ENCODE assay signal across 11 cellular contexts in the genomic region with DNA sequence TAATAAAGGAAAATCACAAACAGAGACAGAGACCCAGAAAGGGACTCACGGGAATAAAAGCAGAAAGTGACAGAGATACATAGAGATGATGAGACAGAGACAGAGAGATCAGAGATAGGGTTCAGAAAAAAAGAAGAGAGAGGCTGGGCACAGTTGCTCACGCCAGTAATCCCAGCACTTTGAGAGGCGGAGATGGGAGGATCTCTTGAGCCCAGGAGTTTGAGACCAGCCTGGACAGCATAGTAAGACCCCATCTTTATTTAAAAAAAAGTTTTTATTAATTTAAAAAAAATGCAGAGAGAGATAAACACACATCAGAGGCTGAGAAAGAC. TPM values are rescaled to one million over a fixed set of nuclear protein-coding genes. Genes with fewer than 3 reads are reported as not detected.
DNase-seq lines count a peak whose midpoint lies in the region; ATAC-seq and TF ChIP-seq lines count a peak whose summit lies in the region.
"Had no signal": no experiment of that assay in that cellular context is flagged by ENCODE, and none has a peak within 500 bp of the region (broad histone marks: within the 10 kb centered on the region; RNA-seq: fewer than 3 reads in every experiment).

No MANE protein-coding gene starts in this region.

- no peak for ATAC-seq in activated T-cell treated with anti-CD3 and anti-CD28 coated beads, Interleukin-2, amount 50 U/mL, for 72 hours (replicated peaks in 1 of 2)
- no peak for ATAC-seq in activated T-cell treated with anti-CD3 and anti-CD28 coated beads, Interleukin-2, amount 50 U/mL, for 4 hours
- ATAC-seq in activated T-helper 17 cell treated with anti-CD3 and anti-CD28 coated beads, Interleukin-2, amount 50 U/mL, for 72 hours (replicated peaks): no peak
- ATAC-seq: heart left ventricle had no signal

- H3K27me3 Mint-ChIP-seq in activated T-cell treated with anti-CD3 and anti-CD28 coated beads, Interleukin-2, amount 50 U/mL, for 72 hours (ENCODE audit: low read depth): no peaks in the 10 kb centered on the region
- H3K27me3 Mint-ChIP-seq in activated T-cell treated with anti-CD3 and anti-CD28 coated beads, Interleukin-2, amount 50 U/mL, for 4 hours (ENCODE audit: low read depth): no peaks in the 10 kb centered on the region
- H3K27me3 Mint-ChIP-seq in activated T-helper 17 cell treated with anti-CD3 and anti-CD28 coated beads, Interleukin-2, amount 50 U/mL, for 72 hours: no peaks in the 10 kb centered on the region
- H3K27me3 Mint-ChIP-seq in glutamatergic neuron (ENCODE audit: unreplicated experiment): peaks cover 23% of the 10 kb centered on the region

- WGBS in suprapubic skin: 67% methylated on average over 3 of the region's 3 CpGs

- H3K27me3 ChIP-seq in suprapubic skin: no peaks in the 10 kb centered on the region
- H3K27me3 ChIP-seq: heart left ventricle, testis had no signal

- H3K36me3 Mint-ChIP-seq in activated T-cell treated with anti-CD3 and anti-CD28 coated beads, Interleukin-2, amount 50 U/mL, for 72 hours (ENCODE audit: insufficient read depth in 2 of 2): no peaks in the 10 kb centered on the region
- no peaks in the 10 kb centered on the region for H3K36me3 Mint-ChIP-seq in activated T-cell treated with anti-CD3 and anti-CD28 coated beads, Interleukin-2, amount 50 U/mL, for 4 hours (ENCODE audit: insufficient read depth)
- H3K36me3 Mint-ChIP-seq in activated T-helper 17 cell treated with anti-CD3 and anti-CD28 coated beads, Interleukin-2, amount 50 U/mL, for 72 hours (ENCODE audit: low read depth): peaks cover 18% of the 10 kb centered on the region
- H3K36me3 Mint-ChIP-seq in glutamatergic neuron (ENCODE audit: unreplicated experiment): no peaks in the 10 kb centered on the region

- peak overlapping the region; percentile 95 for H3K27ac ChIP-seq in suprapubic skin
- H3K27ac ChIP-seq: testis had no signal

- peak overlapping the region in 1 of 2 donors; percentile 33 for H3K4me3 Mint-ChIP-seq in activated T-cell treated with anti-CD3 and anti-CD28 coated beads, Interleukin-2, amount 50 U/mL, for 72 hours
- H3K4me3 Mint-ChIP-seq in activated T-cell treated with anti-CD3 and anti-CD28 coated beads, Interleukin-2, amount 50 U/mL, for 4 hours: no peak overlapping the region
- H3K4me3 Mint-ChIP-seq in activated T-helper 17 cell treated with anti-CD3 and anti-CD28 coated beads, Interleukin-2, amount 50 U/mL, for 72 hours: peak overlapping the region; percentile 86
- no peak overlapping the region for H3K4me3 Mint-ChIP-seq in glutamatergic neuron (ENCODE audit: unreplicated experiment)

- peaks cover 57% of the 10 kb centered on the region for H3K4me1 Mint-ChIP-seq in activated T-cell treated with anti-CD3 and anti-CD28 coated beads, Interleukin-2, amount 50 U/mL, for 72 hours (ENCODE audit: low read depth)
- peaks cover 58% of the 10 kb centered on the region for H3K4me1 Mint-ChIP-seq in activated T-cell treated with anti-CD3 and anti-CD28 coated beads, Interleukin-2, amount 50 U/mL, for 4 hours (ENCODE audit: low read depth)
- H3K4me1 Mint-ChIP-seq in activated T-helper 17 cell treated with anti-CD3 and anti-CD28 coated beads, Interleukin-2, amount 50 U/mL, for 72 hours: peaks cover 50% of the 10 kb centered on the region
- H3K4me1 Mint-ChIP-seq in glutamatergic neuron (ENCODE audit: low read depth, unreplicated experiment): peaks cover 5% of the 10 kb centered on the region

- TF ChIP-seq CTCF in glutamatergic neuron (IDR thresholded peaks at IDR 0.05; ENCODE audit: partially characterized antibody, unreplicated experiment): no peak
- TF ChIP-seq CTCF in suprapubic skin (IDR thresholded peaks at IDR 0.05): no peak

- peak overlapping the region; percentile 56 for H3K27ac Mint-ChIP-seq in activated T-cell treated with anti-CD3 and anti-CD28 coated beads, Interleukin-2, amount 50 U/mL, for 72 hours
- H3K27ac Mint-ChIP-seq in activated T-helper 17 cell treated with anti-CD3 and anti-CD28 coated beads, Interleukin-2, amount 50 U/mL, for 72 hours: peak overlapping the region; percentile 98
- peak overlapping the region; percentile 9 for H3K27ac Mint-ChIP-seq in glutamatergic neuron (ENCODE audit: unreplicated experiment)

- TF ChIP-seq EP300 in suprapubic skin (IDR thresholded peaks at IDR 0.05): no peak

- H3K36me3 ChIP-seq in suprapubic skin: no peaks in the 10 kb centered on the region
- H3K36me3 ChIP-seq: heart left ventricle had no signal

- peaks cover 77% of the 10 kb centered on the region for H3K4me1 ChIP-seq in suprapubic skin

- H3K9me3 ChIP-seq in suprapubic skin: no peaks in the 10 kb centered on the region
- H3K9me3 ChIP-seq: heart left ventricle, testis had no signal

- TF ChIP-seq POLR2A in suprapubic skin (IDR thresholded peaks at IDR 0.05): no peak

- H3K4me3 ChIP-seq in suprapubic skin: no peak overlapping the region
- H3K4me3 ChIP-seq: heart left ventricle, testis had no signal

- no peaks in the 10 kb centered on the region for H3K9me3 Mint-ChIP-seq in activated T-cell treated with anti-CD3 and anti-CD28 coated beads, Interleukin-2, amount 50 U/mL, for 72 hours
- no peaks in the 10 kb centered on the region for H3K9me3 Mint-ChIP-seq in activated T-cell treated with anti-CD3 and anti-CD28 coated beads, Interleukin-2, amount 50 U/mL, for 4 hours
- no peaks in the 10 kb centered on the region for H3K9me3 Mint-ChIP-seq in activated T-helper 17 cell treated with anti-CD3 and anti-CD28 coated beads, Interleukin-2, amount 50 U/mL, for 72 hours
- H3K9me3 Mint-ChIP-seq in glutamatergic neuron (ENCODE audit: unreplicated experiment): peaks cover 4% of the 10 kb centered on the region

- DNase-seq in activated T-cell treated with anti-CD3 and anti-CD28 coated beads, Interleukin-2, amount 50 U/mL, for 72 hours: no peak
- no peak for DNase-seq in activated T-cell treated with anti-CD3 and anti-CD28 coated beads, Interleukin-2, amount 50 U/mL, for 4 hours
- no peak for DNase-seq in glutamatergic neuron
- DNase-seq in suprapubic skin (ENCODE audit: low spot score in 2 of 2): no peak
- no peak for DNase-seq in T-helper 9 cell
- DNase-seq in stimulated activated CD4-positive, alpha-beta T cell treated with anti-CD3 and anti-CD28 coated beads, Interleukin-4, amount 100 ng/mL, for 4 hours: no peak
- DNase-seq in cerebellar cortex (ENCODE audit: low spot score): no peak
- DNase-seq: heart left ventricle, NCI-H187 treated with DMSO at 0.1 percent for 48 hours, testis had no signal

RNA-seq across cellular contexts. Expression of gene FOSB, which starts 19.4 kb away (rescaled TPM):
- 10 to 100 TPM; 20.3 to 24.6 TPM for total RNA-seq in activated T-cell treated with anti-CD3 and anti-CD28 coated beads, Interleukin-2, amount 50 U/mL, for 72 hours
- total RNA-seq in activated T-cell treated with anti-CD3 and anti-CD28 coated beads, Interleukin-2, amount 50 U/mL, for 4 hours: 10 to 100 TPM; 10.5 to 13.4 (median 13.2) TPM
- 10 to 100 TPM; 20.7 to 39.2 TPM for total RNA-seq in activated T-helper 17 cell treated with anti-CD3 and anti-CD28 coated beads, Interleukin-2, amount 50 U/mL, for 72 hours
- total RNA-seq in glutamatergic neuron (ENCODE audit: unreplicated experiment) (not detected), suprapubic skin (100 to 1,000 TPM; 326 to 676 (median 518) TPM)

RNA-seq across cellular contexts. Expression of gene ERCC1, which starts 24.7 kb away (rescaled TPM):
- total RNA-seq in activated T-cell treated with anti-CD3 and anti-CD28 coated beads, Interleukin-2, amount 50 U/mL, for 72 hours: 10 to 100 TPM; 71.0 to 73.9 TPM
- 10 to 100 TPM; 68.0 to 86.2 (median 85.7) TPM for total RNA-seq in activated T-cell treated with anti-CD3 and anti-CD28 coated beads, Interleukin-2, amount 50 U/mL, for 4 hours
- total RNA-seq in activated T-helper 17 cell treated with anti-CD3 and anti-CD28 coated beads, Interleukin-2, amount 50 U/mL, for 72 hours: 10 to 100 TPM; 27.6 to 33.2 TPM
- total RNA-seq in glutamatergic neuron (ENCODE audit: unreplicated experiment) (65.7 TPM), suprapubic skin (100 to 1,000 TPM; 102 to 120 (median 106) TPM)

RNA-seq across cellular contexts. Expression of gene POLR1G, which starts 41.9 kb away (rescaled TPM):
- 1 to 10 TPM; 3.4 to 4.9 TPM for total RNA-seq in activated T-cell treated with anti-CD3 and anti-CD28 coated beads, Interleukin-2, amount 50 U/mL, for 72 hours
- total RNA-seq in activated T-cell treated with anti-CD3 and anti-CD28 coated beads, Interleukin-2, amount 50 U/mL, for 4 hours: 10 to 100 TPM; 45.2 to 57.3 (median 49.1) TPM
- 10 to 100 TPM; 11.2 to 23.6 TPM for total RNA-seq in activated T-helper 17 cell treated with anti-CD3 and anti-CD28 coated beads, Interleukin-2, amount 50 U/mL, for 72 hours
- 4.3 TPM for total RNA-seq in glutamatergic neuron (ENCODE audit: unreplicated experiment)
- total RNA-seq in suprapubic skin: 10 to 100 TPM in 2 of 4 donors, 1 to 10 TPM in 2; 4.7 to 12.2 (median 8.0) TPM

RNA-seq across cellular contexts. Expression of gene PPP1R13L, which starts 43.5 kb away (rescaled TPM):
- total RNA-seq in activated T-cell treated with anti-CD3 and anti-CD28 coated beads, Interleukin-2, amount 50 U/mL, for 72 hours: 10 to 100 TPM; 22.7 to 32.0 TPM
- total RNA-seq in activated T-cell treated with anti-CD3 and anti-CD28 coated beads, Interleukin-2, amount 50 U/mL, for 4 hours: 1 to 10 TPM; 1.6 to 6.8 (median 4.1) TPM
- total RNA-seq in activated T-helper 17 cell treated with anti-CD3 and anti-CD28 coated beads, Interleukin-2, amount 50 U/mL, for 72 hours: 10 to 100 TPM; 21.0 to 66.8 TPM
- 0.93 TPM for total RNA-seq in glutamatergic neuron (ENCODE audit: unreplicated experiment)
- total RNA-seq in suprapubic skin: 100 to 1,000 TPM; 195 to 597 (median 280) TPM

RNA-seq across cellular contexts. Expression of gene RTN2, which starts 48.5 kb away (rescaled TPM):
- 1 to 10 TPM; 4.1 to 4.9 TPM for total RNA-seq in activated T-cell treated with anti-CD3 and anti-CD28 coated beads, Interleukin-2, amount 50 U/mL, for 72 hours
- 1 to 10 TPM in 2 of 3 donors, under 1 TPM in 1; 0.83 to 1.5 (median 1.5) TPM for total RNA-seq in activated T-cell treated with anti-CD3 and anti-CD28 coated beads, Interleukin-2, amount 50 U/mL, for 4 hours
- total RNA-seq in activated T-helper 17 cell treated with anti-CD3 and anti-CD28 coated beads, Interleukin-2, amount 50 U/mL, for 72 hours: 1 to 10 TPM; 5.3 to 8.6 TPM
- total RNA-seq in glutamatergic neuron (ENCODE audit: unreplicated experiment): 179 TPM
- total RNA-seq in suprapubic skin: 10 to 100 TPM in 2 of 4 donors, 1 to 10 TPM in 2; 5.4 to 12.2 (median 10.7) TPM

Comparison
In these comparisons a context has a peak if more than half of its experiments do, and no peak if none do; other contexts are left out.
1. H3K27ac Mint-ChIP-seq: peak in every context shown above with its lines; median percentile 98 in activated T-helper 17 cell treated with anti-CD3 and anti-CD28 coated beads, Interleukin-2, amount 50 U/mL, for 72 hours; 56 in activated T-cell treated with anti-CD3 and anti-CD28 coated beads, Interleukin-2, amount 50 U/mL, for 72 hours; 9 in glutamatergic neuron.